Comparison of ENCODE assay signal across 31 cellular contexts in the genomic region with DNA sequence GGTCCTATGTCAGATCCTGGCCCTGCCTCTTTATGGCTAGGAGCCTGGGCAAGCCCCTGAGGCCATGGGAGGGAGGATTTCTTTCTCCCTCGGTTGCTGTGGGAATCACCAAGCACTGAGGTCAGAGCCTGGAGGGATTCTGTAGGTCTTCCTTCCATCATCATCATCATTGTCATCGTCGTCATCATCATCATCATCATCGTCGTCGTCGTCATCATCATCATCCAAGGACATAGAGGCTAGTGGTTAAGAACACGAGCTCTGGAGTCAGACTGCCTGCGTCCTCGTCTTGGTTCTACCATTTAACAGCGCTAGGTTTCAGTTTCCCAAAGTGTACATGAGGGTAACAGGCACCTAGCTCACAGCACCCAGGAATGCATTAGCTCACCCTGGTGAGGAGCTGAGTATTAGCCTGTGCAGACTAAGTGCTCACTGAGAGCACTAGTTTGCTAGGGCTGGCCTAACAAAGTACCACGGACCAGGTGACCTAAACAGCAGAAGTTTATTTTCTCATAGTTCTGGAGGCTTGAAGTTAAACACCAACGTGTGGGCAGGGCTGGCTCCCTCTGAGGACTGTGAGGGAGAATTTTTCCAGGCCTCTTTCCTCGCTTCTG.
"Had no signal": no experiment of that assay in that cellular context is flagged by ENCODE, and none has a peak within 500 bp of the region (broad histone marks: within the 10 kb centered on the region; RNA-seq: fewer than 3 reads in every experiment).

No MANE protein-coding gene starts in this region.

- ATAC-seq: activated naive CD4-positive, alpha-beta T cell treated with anti-CD3 and anti-CD28 coated beads, Interleukin-2, amount 50 U/mL, for 72 hours; activated T-helper 17 cell treated with anti-CD3 and anti-CD28 coated beads, Interleukin-2, amount 50 U/mL, for 72 hours; effector memory CD8-positive, alpha-beta T cell; foreskin keratinocyte; gastrocnemius medialis; heart left ventricle; WTC11 had no signal

- H3K27ac ChIP-seq: ascending aorta, esophagus muscularis mucosa, foreskin keratinocyte, gastrocnemius medialis, heart left ventricle, VCaP had no signal

- H3K4me1 ChIP-seq: ascending aorta, esophagus muscularis mucosa, gastrocnemius medialis, heart left ventricle had no signal

- DNase-seq: activated CD4-positive, alpha-beta memory T cell treated with anti-CD3 and anti-CD28 coated beads, Interleukin-2, amount 10 ng/mL, durations not matched to agents 7 days and 5 days; activated CD4-positive, alpha-beta T cell treated with anti-CD3 and anti-CD28 coated beads for 1 hour; activated CD4-positive, alpha-beta T cell treated with anti-CD3 and anti-CD28 coated beads for 4 hours; activated CD4-positive, alpha-beta T cell treated with anti-CD3 and anti-CD28 coated beads, Interleukin-2, amount 10 ng/mL, durations not matched to agents 7 days and 5 days; activated CD4-positive, alpha-beta T cell treated with anti-CD3 and anti-CD28 coated beads, Interleukin-2, amount 50 U/mL, for 4 hours; activated CD8-positive, alpha-beta memory T cell treated with anti-CD3 and anti-CD28 coated beads, Interleukin-2, amount 50 U/mL, for 48 hours; activated effector memory CD4-positive, alpha-beta T cell treated with anti-CD3 and anti-CD28 coated beads, Interleukin-2, amount 50 U/mL, for 16 hours; activated naive CD4-positive, alpha-beta T cell; activated naive CD4-positive, alpha-beta T cell treated with anti-CD3 and anti-CD28 coated beads, Interleukin-2, amount 10 ng/mL, durations not matched to agents 7 days and 5 days; activated naive CD8-positive, alpha-beta T cell treated with anti-CD3 and anti-CD28 coated beads, Interleukin-2, amount 10 ng/mL, durations not matched to agents 7 days and 5 days; activated T-cell treated with anti-CD3 and anti-CD28 coated beads for 4 hours; activated T-cell treated with anti-CD3 and anti-CD28 coated beads, Interleukin-2, amount 50 U/mL, for 24 hours; caudate nucleus; cortex of kidney; dermis blood vessel endothelial cell; effector CD4-positive, alpha-beta T cell; effector memory CD8-positive, alpha-beta T cell; erythroblast; foreskin keratinocyte; gastrocnemius medialis; glutamatergic neuron; heart left ventricle; T-helper 2 cell had no signal

- H3K27me3 Mint-ChIP-seq: activated naive CD8-positive, alpha-beta T cell treated with anti-CD3 and anti-CD28 coated beads, Interleukin-2, amount 10 ng/mL, durations not matched to agents 7 days and 5 days; activated T-cell treated with anti-CD3 and anti-CD28 coated beads, Interleukin-2, amount 50 U/mL, for 24 hours; activated T-helper 17 cell treated with anti-CD3 and anti-CD28 coated beads, Interleukin-2, amount 50 U/mL, for 72 hours had no signal

- H3K4me3 ChIP-seq: ascending aorta, esophagus muscularis mucosa, gastrocnemius medialis, heart left ventricle had no signal

- H3K9me3 Mint-ChIP-seq: activated CD4-positive, alpha-beta memory T cell treated with anti-CD3 and anti-CD28 coated beads, Interleukin-2, amount 10 ng/mL, durations not matched to agents 7 days and 5 days; activated CD4-positive, alpha-beta T cell treated with anti-CD3 and anti-CD28 coated beads, Interleukin-2, amount 10 ng/mL, durations not matched to agents 7 days and 5 days; activated naive CD4-positive, alpha-beta T cell treated with anti-CD3 and anti-CD28 coated beads, Interleukin-2, amount 10 ng/mL, durations not matched to agents 7 days and 5 days; activated naive CD4-positive, alpha-beta T cell treated with anti-CD3 and anti-CD28 coated beads, Interleukin-2, amount 50 U/mL, for 72 hours; activated naive CD8-positive, alpha-beta T cell treated with anti-CD3 and anti-CD28 coated beads, Interleukin-2, amount 10 ng/mL, durations not matched to agents 7 days and 5 days; activated T-cell treated with anti-CD3 and anti-CD28 coated beads, Interleukin-2, amount 50 U/mL, for 24 hours; activated T-helper 17 cell treated with anti-CD3 and anti-CD28 coated beads, Interleukin-2, amount 50 U/mL, for 72 hours; effector memory CD8-positive, alpha-beta T cell; WTC11 had no signal

- H3K36me3 ChIP-seq: ascending aorta, esophagus muscularis mucosa, gastrocnemius medialis, heart left ventricle had no signal

- FAIRE-seq: colon had no signal

- H3K4me3 Mint-ChIP-seq: activated CD4-positive, alpha-beta memory T cell treated with anti-CD3 and anti-CD28 coated beads, Interleukin-2, amount 10 ng/mL, durations not matched to agents 7 days and 5 days; activated CD4-positive, alpha-beta T cell treated with anti-CD3 and anti-CD28 coated beads, Interleukin-2, amount 10 ng/mL, durations not matched to agents 7 days and 5 days; activated naive CD4-positive, alpha-beta T cell treated with anti-CD3 and anti-CD28 coated beads, Interleukin-2, amount 10 ng/mL, durations not matched to agents 7 days and 5 days; activated naive CD8-positive, alpha-beta T cell treated with anti-CD3 and anti-CD28 coated beads, Interleukin-2, amount 10 ng/mL, durations not matched to agents 7 days and 5 days; activated T-cell treated with anti-CD3 and anti-CD28 coated beads, Interleukin-2, amount 50 U/mL, for 24 hours; activated T-helper 17 cell treated with anti-CD3 and anti-CD28 coated beads, Interleukin-2, amount 50 U/mL, for 72 hours; brain; effector memory CD8-positive, alpha-beta T cell; WTC11 had no signal

- H3K27me3 ChIP-seq: ascending aorta, gastrocnemius medialis, heart left ventricle had no signal

- H3K4me1 Mint-ChIP-seq: activated CD4-positive, alpha-beta memory T cell treated with anti-CD3 and anti-CD28 coated beads, Interleukin-2, amount 10 ng/mL, durations not matched to agents 7 days and 5 days; activated CD4-positive, alpha-beta T cell treated with anti-CD3 and anti-CD28 coated beads, Interleukin-2, amount 10 ng/mL, durations not matched to agents 7 days and 5 days; activated naive CD4-positive, alpha-beta T cell treated with anti-CD3 and anti-CD28 coated beads, Interleukin-2, amount 10 ng/mL, durations not matched to agents 7 days and 5 days; activated naive CD8-positive, alpha-beta T cell treated with anti-CD3 and anti-CD28 coated beads, Interleukin-2, amount 10 ng/mL, durations not matched to agents 7 days and 5 days; activated T-helper 17 cell treated with anti-CD3 and anti-CD28 coated beads, Interleukin-2, amount 50 U/mL, for 72 hours had no signal

- H3K9me3 ChIP-seq: ascending aorta, esophagus muscularis mucosa, gastrocnemius medialis, heart left ventricle had no signal

- H3K36me3 Mint-ChIP-seq: activated naive CD4-positive, alpha-beta T cell treated with anti-CD3 and anti-CD28 coated beads, Interleukin-2, amount 10 ng/mL, durations not matched to agents 7 days and 5 days; activated naive CD4-positive, alpha-beta T cell treated with anti-CD3 and anti-CD28 coated beads, Interleukin-2, amount 50 U/mL, for 72 hours; activated naive CD8-positive, alpha-beta T cell treated with anti-CD3 and anti-CD28 coated beads, Interleukin-2, amount 10 ng/mL, durations not matched to agents 7 days and 5 days; brain; WTC11 had no signal
